In the genomic region with DNA sequence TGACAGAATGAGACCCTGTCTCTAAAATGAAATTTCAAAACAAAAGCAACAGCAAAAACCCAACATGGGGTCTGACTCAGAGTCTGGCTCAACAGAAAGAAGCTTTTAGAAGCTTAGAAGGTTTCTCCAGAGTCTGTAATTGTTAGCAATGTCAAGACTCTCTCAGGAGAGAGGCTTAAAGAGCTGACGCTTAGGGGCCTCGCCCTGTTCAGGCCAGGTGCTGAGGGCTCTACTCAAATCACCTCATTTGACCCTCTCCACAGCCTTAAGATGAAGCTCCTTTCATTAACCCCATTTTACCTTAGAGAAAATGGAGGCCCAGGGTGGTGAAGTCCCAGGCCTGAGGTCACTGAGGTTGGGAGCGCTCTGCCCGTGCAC, we compare ENCODE assay signal across 21 cellular contexts. TPM values are rescaled to one million over a fixed set of nuclear protein-coding genes. Genes with fewer than 3 reads are reported as not detected.
"Had no signal": no experiment of that assay in that cellular context is flagged by ENCODE, and none has a peak within 500 bp of the region (broad histone marks: within the 10 kb centered on the region; RNA-seq: fewer than 3 reads in every experiment).

No MANE protein-coding gene starts in this region.

- H3K4me3 ChIP-seq: SK-N-MC had no signal

- H3K27ac ChIP-seq: SK-N-MC, VCaP had no signal

- DNase-seq: activated CD4-positive, alpha-beta T cell treated with anti-CD3 and anti-CD28 coated beads for 4 hours; activated CD8-positive, alpha-beta T cell treated with anti-CD3 and anti-CD28 coated beads, Interleukin-2, amount 10 ng/mL, durations not matched to agents 7 days and 5 days; activated gamma-delta T cell treated with Interleukin-2 at 50 U/mL for 16 hours; activated naive CD4-positive, alpha-beta T cell treated with anti-CD3 and anti-CD28 coated beads, Interleukin-2, amount 10 ng/mL, durations not matched to agents 7 days and 5 days; activated naive CD8-positive, alpha-beta T cell treated with anti-CD3 and anti-CD28 coated beads for 36 hours; activated T-cell treated with anti-CD3 and anti-CD28 coated beads, Interleukin-2, amount 50 U/mL, for 4 hours; caudate nucleus; Kasumi-1; NCI-H1048; NCI-H146; NCI-H187 treated with DMSO at 0.1 percent for 48 hours; NCI-H2081 treated with DMSO at 0.1 percent for 48 hours; NCI-H446; NCI-H524 treated with DMSO at 0.1 percent for 48 hours; NCI-H748 treated with DMSO at 0.1 percent for 48 hours; T-helper 1 cell had no signal

- ATAC-seq: activated CD8-positive, alpha-beta T cell treated with anti-CD3 and anti-CD28 coated beads, Interleukin-2, amount 10 ng/mL, durations not matched to agents 7 days and 5 days; activated T-cell treated with anti-CD3 and anti-CD28 coated beads, Interleukin-2, amount 50 U/mL, for 4 hours; Right ventricle myocardium inferior had no signal

RNA-seq across cellular contexts. Expression of a gene that starts 5.3 kb away (rescaled TPM):
- total RNA-seq: activated CD8-positive, alpha-beta T cell treated with anti-CD3 and anti-CD28 coated beads, Interleukin-2, amount 10 ng/mL, durations not matched to agents 7 days and 5 days; activated T-cell treated with anti-CD3 and anti-CD28 coated beads, Interleukin-2, amount 50 U/mL, for 4 hours; RPMI7951; T-helper 2 cell treated with Interferon-gamma antibody and Interleukin-4, amounts not matched to agents 100 ng/mL and 5 ng/mL, for 36 hours had no signal

RNA-seq across cellular contexts. Expression of a gene that starts 9.4 kb away (rescaled TPM):
- total RNA-seq: Right ventricle myocardium inferior had no signal
